Comparison of ENCODE assay signal across 15 cellular contexts in genomic region chr17:78892062-78892456, GRCh38. TPM values are rescaled to one million over a fixed set of nuclear protein-coding genes. Genes with fewer than 3 reads are reported as not detected.
DNase-seq lines count a peak whose midpoint lies in the region; ATAC-seq and TF ChIP-seq lines count a peak whose summit lies in the region.
"Had no signal": no experiment of that assay in that cellular context is flagged by ENCODE, and none has a peak within 500 bp of the region (broad histone marks: within the 10 kb centered on the region; RNA-seq: fewer than 3 reads in every experiment).

No MANE protein-coding gene starts in this region.

- no peaks in the 10 kb centered on the region for H3K36me3 Mint-ChIP-seq in activated CD4-positive, alpha-beta T cell treated with anti-CD3 and anti-CD28 coated beads, Interleukin-2, amount 10 ng/mL, durations not matched to agents 24 days and 14 days (ENCODE audit: low read depth)
- H3K36me3 Mint-ChIP-seq in naive B cell = no peaks in the 10 kb centered on the region
- H3K36me3 Mint-ChIP-seq: activated naive CD8-positive, alpha-beta T cell had no signal

- intact Hi-C loops in activated CD4-positive, alpha-beta T cell treated with anti-CD3 and anti-CD28 coated beads, Interleukin-2, amount 10 ng/mL, durations not matched to agents 24 days and 14 days (cut with micrococcal nuclease) = no loop called here
- intact Hi-C loops in mucosa of descending colon (cut with DNase I, micrococcal nuclease) = no loop called here

- H3K4me1 ChIP-seq in tibial nerve (peaks cover 3 to 100% (median 80%) of the 10 kb centered on the region in 4 donors), mucosa of descending colon (ENCODE audit: low read depth) (peaks cover 9% of the 10 kb centered on the region)

- no peaks in the 10 kb centered on the region for H3K9me3 Mint-ChIP-seq in activated CD4-positive, alpha-beta T cell treated with anti-CD3 and anti-CD28 coated beads, Interleukin-2, amount 10 ng/mL, durations not matched to agents 24 days and 14 days
- peaks cover 0 to 5% (median 0%) of the 10 kb centered on the region in 7 donors for H3K9me3 Mint-ChIP-seq in naive B cell

- H3K27me3 ChIP-seq in tibial nerve = no peaks in the 10 kb centered on the region
- H3K27me3 ChIP-seq: cardiac muscle cell had no signal

- peaks cover 28% of the 10 kb centered on the region for H3K4me1 Mint-ChIP-seq in activated CD4-positive, alpha-beta T cell treated with anti-CD3 and anti-CD28 coated beads, Interleukin-2, amount 10 ng/mL, durations not matched to agents 24 days and 14 days
- H3K4me1 Mint-ChIP-seq in naive B cell = peaks cover 49 to 63% (median 62%) of the 10 kb centered on the region in 3 donors

- peak overlapping the region; percentile 41 for H3K27ac ChIP-seq in adipose tissue (ENCODE audit: low read depth, low read length)
- H3K27ac ChIP-seq in tibial nerve = peak overlapping the region; percentile 35 to 99 (median 79)
- H3K27ac ChIP-seq: cardiac muscle cell had no signal

- H3K36me3 ChIP-seq in tibial nerve (no peaks in the 10 kb centered on the region), mucosa of descending colon (ENCODE audit: low read depth) (no peaks in the 10 kb centered on the region)
- H3K36me3 ChIP-seq: cardiac muscle cell had no signal

- TF ChIP-seq POLR2A in tibial nerve (IDR thresholded peaks at IDR 0.05) = no peak

- DNase-seq in activated CD4-positive, alpha-beta T cell treated with anti-CD3 and anti-CD28 coated beads, Interleukin-2, amount 10 ng/mL, durations not matched to agents 24 days and 14 days = no peak
- no peak for DNase-seq in activated CD4-positive, alpha-beta T cell treated with anti-CD3 and anti-CD28 coated beads, Interleukin-2, amount 50 U/mL, for 4 hours
- DNase-seq in naive B cell (no peak), tibial nerve (ENCODE audit: low spot score in 2 of 2) (no peak), NCI-H187 (lab: John Stamatoyannopoulos, UW) (no peak), mucosa of descending colon (no peak), ecto neural progenitor cell (ENCODE audit: low spot score) (no peak)
- DNase-seq: activated CD4-positive, CD25-positive, alpha-beta regulatory T cell; activated T-cell treated with anti-CD3 and anti-CD28 coated beads for 4 hours; NCI-H1105; NCI-H345; stimulated activated naive CD8-positive, alpha-beta T cell treated with anti-CD3 and anti-CD28 coated beads, Interleukin-15, Interleukin-2, amounts not matched to agents 100 U/mL and 50 U/mL, for 24 hours had no signal

- TF ChIP-seq EP300 in tibial nerve (IDR thresholded peaks at IDR 0.05) = no peak

- peak overlapping the region; percentile 18 for H3K4me3 Mint-ChIP-seq in activated CD4-positive, alpha-beta T cell treated with anti-CD3 and anti-CD28 coated beads, Interleukin-2, amount 10 ng/mL, durations not matched to agents 24 days and 14 days
- peak overlapping the region in 5 of 8 donors; percentile 47 to 94 (median 83) for H3K4me3 Mint-ChIP-seq in naive B cell
- H3K4me3 Mint-ChIP-seq: activated naive CD8-positive, alpha-beta T cell had no signal

- no peak for ATAC-seq in naive B cell (ENCODE audit: low read depth in 2 of 2)
- no peak for ATAC-seq in mucosa of descending colon
- ATAC-seq: stimulated activated naive CD8-positive, alpha-beta T cell treated with anti-CD3 and anti-CD28 coated beads, Interleukin-15, Interleukin-2, amounts not matched to agents 100 U/mL and 50 U/mL, for 24 hours had no signal

- no peak overlapping the region for H3K27ac Mint-ChIP-seq in activated CD4-positive, alpha-beta T cell treated with anti-CD3 and anti-CD28 coated beads, Interleukin-2, amount 10 ng/mL, durations not matched to agents 24 days and 14 days
- peak overlapping the region; percentile 48 to 99 (median 97) for H3K27ac Mint-ChIP-seq in naive B cell

- WGBS in adipose tissue, 3 donors = 76 to 89% (median 78%) methylated on average over 14 of the region's 14 CpGs
- 59 to 61% methylated on average over 14 of the region's 14 CpGs for WGBS in tibial nerve, 2 donors

- H3K4me3 ChIP-seq in tibial nerve (no peak overlapping the region), mucosa of descending colon (no peak overlapping the region)
- H3K4me3 ChIP-seq: cardiac muscle cell had no signal

- TF ChIP-seq CTCF in tibial nerve (IDR thresholded peaks at IDR 0.05) (no peak), mucosa of descending colon (IDR thresholded peaks at IDR 0.05) (no peak)

- H3K27me3 Mint-ChIP-seq in activated CD4-positive, alpha-beta T cell treated with anti-CD3 and anti-CD28 coated beads, Interleukin-2, amount 10 ng/mL, durations not matched to agents 24 days and 14 days = peaks cover 6% of the 10 kb centered on the region
- H3K27me3 Mint-ChIP-seq in naive B cell = no peaks in the 10 kb centered on the region
- H3K27me3 Mint-ChIP-seq: activated naive CD8-positive, alpha-beta T cell had no signal

- H3K9me3 ChIP-seq in tibial nerve (no peaks in the 10 kb centered on the region), mucosa of descending colon (no peaks in the 10 kb centered on the region)

RNA-seq across cellular contexts. Expression of gene CEP295NL, which starts 10.9 kb away (rescaled TPM):
- 0.56 TPM in 1 of 2 replicates, not detected in the other for total RNA-seq in activated CD4-positive, alpha-beta T cell treated with anti-CD3 and anti-CD28 coated beads, Interleukin-2, amount 10 ng/mL, durations not matched to agents 24 days and 14 days
- polyA plus RNA-seq in adipose tissue (1 to 10 TPM in 1 of 3 donors, under 1 TPM in 2; 0.03 to 2.4 (median 0.15) TPM), naive B cell (ENCODE audit: low read depth in 6 of 6) (1 to 10 TPM in 5 of 6 donors, not detected in 1; 1.3 to 2.9 (median 1.6) TPM)
- total RNA-seq in tibial nerve (10 to 100 TPM in 2 of 4 donors, 1 to 10 TPM in 2; 6.5 to 35.1 (median 9.9) TPM), mucosa of descending colon (1 to 10 TPM; 1.4 to 2.5 (median 2.0) TPM)
- polyA plus RNA-seq: cardiac muscle cell had no signal

RNA-seq across cellular contexts. Expression of gene TIMP2, which starts 33.1 kb away (rescaled TPM):
- 0.54 and 0.64 TPM in 2 replicates for total RNA-seq in activated CD4-positive, alpha-beta T cell treated with anti-CD3 and anti-CD28 coated beads, Interleukin-2, amount 10 ng/mL, durations not matched to agents 24 days and 14 days
- polyA plus RNA-seq in adipose tissue (100 to 1,000 TPM in 2 of 3 donors, 10 to 100 TPM in 1; 37.2 to 127 (median 122) TPM), naive B cell (ENCODE audit: low read depth in 6 of 6) (1 to 10 TPM in 1 of 6 donors, under 1 TPM in 5; 0.40 to 1.1 (median 0.65) TPM)
- total RNA-seq in tibial nerve (100 to 1,000 TPM; 187 to 456 (median 339) TPM), mucosa of descending colon (100 to 1,000 TPM in 1 of 3 donors, 10 to 100 TPM in 2; 44.9 to 268 (median 91.3) TPM)

RNA-seq across cellular contexts. Expression of gene USP36, which starts 51.4 kb away (rescaled TPM):
- 128 TPM in 2 replicates for total RNA-seq in activated CD4-positive, alpha-beta T cell treated with anti-CD3 and anti-CD28 coated beads, Interleukin-2, amount 10 ng/mL, durations not matched to agents 24 days and 14 days
- 10 to 100 TPM; 22.2 to 47.1 (median 32.3) TPM for polyA plus RNA-seq in adipose tissue
- 10 to 100 TPM; 14.9 to 37.9 (median 24.5) TPM for polyA plus RNA-seq in naive B cell (ENCODE audit: low read depth in 6 of 6)
- total RNA-seq in tibial nerve = 10 to 100 TPM; 50.9 to 64.9 (median 59.9) TPM
- 10 to 100 TPM; 36.0 to 67.7 (median 41.4) TPM for total RNA-seq in mucosa of descending colon

Comparison
In these comparisons a context has a peak if more than half of its experiments do, and no peak if none do; other contexts are left out.
1. RNA of gene TIMP2, which starts 33.1 kb away (total RNA-seq): 187 to 456 TPM in tibial nerve and 44.9 to 268 TPM in mucosa of descending colon; 0.54 to 0.64 TPM in activated CD4-positive, alpha-beta T cell treated with anti-CD3 and anti-CD28 coated beads, Interleukin-2, amount 10 ng/mL, durations not matched to agents 24 days and 14 days; every median in the first group is over 10 times any median in the second.